14 cellular contexts compared by ENCODE assay signal in the genomic region with DNA sequence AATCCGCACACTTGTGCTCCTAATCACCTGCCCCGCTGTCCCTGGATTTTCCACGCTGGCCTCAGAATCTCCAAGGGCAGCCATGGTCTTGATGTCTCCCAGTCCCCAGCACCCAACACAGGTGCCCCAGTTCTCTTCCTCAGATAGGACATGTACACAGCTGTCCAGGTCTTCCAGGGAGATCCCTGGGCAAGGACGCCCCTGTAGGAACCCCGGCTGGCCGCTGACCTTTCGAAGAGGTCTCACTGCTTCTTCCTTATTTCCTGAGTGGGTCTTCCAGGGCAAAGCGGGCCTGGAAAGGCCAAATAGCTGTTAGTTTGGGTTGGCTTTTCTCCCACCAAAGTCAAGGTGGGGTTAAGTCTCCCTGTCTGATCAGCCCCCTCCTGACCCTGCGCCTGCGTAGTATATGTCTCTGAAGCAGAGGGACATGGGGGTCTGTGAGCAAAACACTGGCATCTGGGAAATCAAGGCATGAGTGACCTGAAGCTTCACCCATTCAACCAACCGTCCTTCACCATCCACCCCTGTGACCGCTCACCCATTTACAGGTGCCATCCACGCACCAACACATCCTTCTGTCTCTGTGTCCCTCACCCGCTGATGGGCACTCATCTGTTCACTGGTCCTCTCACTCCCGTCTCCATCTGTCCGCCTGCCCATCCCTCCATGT. TPM values are rescaled to one million over a fixed set of nuclear protein-coding genes. Genes with fewer than 3 reads are reported as not detected.
"Had no signal": no experiment of that assay in that cellular context is flagged by ENCODE, and none has a peak within 500 bp of the region (broad histone marks: within the 10 kb centered on the region; RNA-seq: fewer than 3 reads in every experiment).

No MANE protein-coding gene starts in this region.

- H3K36me3 ChIP-seq: gastrocnemius medialis, tibial artery had no signal

- H3K27ac ChIP-seq: epithelial cell of prostate, gastrocnemius medialis, skin epidermis, tibial artery had no signal

- H3K4me3 Mint-ChIP-seq: activated B cell treated with CpG ODN at 0.5 μM for 24 hours; activated CD4-positive, alpha-beta T cell treated with anti-CD3 and anti-CD28 coated beads, Interleukin-2, amount 10 ng/mL, durations not matched to agents 7 days and 5 days; activated T-cell treated with anti-CD3 and anti-CD28 coated beads, Interleukin-2, amount 50 U/mL, for 4 hours; T-helper 1 cell treated with Interleukin-12 subunit alpha and Interleukin-12 subunit beta and Interleukin-4 antibody, amounts not matched to agents 30 μg/mL and 1 μg/mL, for 36 hours had no signal

- H3K9me3 Mint-ChIP-seq: activated CD4-positive, alpha-beta T cell treated with anti-CD3 and anti-CD28 coated beads, Interleukin-2, amount 10 ng/mL, durations not matched to agents 7 days and 5 days; activated T-cell treated with anti-CD3 and anti-CD28 coated beads, Interleukin-2, amount 50 U/mL, for 4 hours; T-helper 1 cell treated with Interleukin-12 subunit alpha and Interleukin-12 subunit beta and Interleukin-4 antibody, amounts not matched to agents 30 μg/mL and 1 μg/mL, for 36 hours had no signal

- FAIRE-seq: keratinocyte had no signal

- H3K4me3 ChIP-seq: gastrocnemius medialis, lung, skin epidermis, tibial artery had no signal

- H3K9me3 ChIP-seq: gastrocnemius medialis, tibial artery had no signal

- ATAC-seq: activated T-cell treated with anti-CD3 and anti-CD28 coated beads, Interleukin-2, amount 50 U/mL, for 4 hours; gastrocnemius medialis had no signal

- H3K4me1 ChIP-seq: gastrocnemius medialis had no signal

- H3K4me1 Mint-ChIP-seq: activated B cell treated with CpG ODN at 0.5 μM for 24 hours had no signal

- H3K27ac Mint-ChIP-seq: activated B cell treated with CpG ODN at 0.5 μM for 24 hours; activated CD4-positive, alpha-beta T cell treated with anti-CD3 and anti-CD28 coated beads, Interleukin-2, amount 10 ng/mL, durations not matched to agents 7 days and 5 days; T-helper 1 cell treated with Interleukin-12 subunit alpha and Interleukin-12 subunit beta and Interleukin-4 antibody, amounts not matched to agents 30 μg/mL and 1 μg/mL, for 36 hours had no signal

- DNase-seq: activated B cell treated with CpG ODN at 0.5 μM for 24 hours; activated CD4-positive, alpha-beta T cell treated with anti-CD3 and anti-CD28 coated beads, Interleukin-2, amount 10 ng/mL, durations not matched to agents 7 days and 5 days; activated T-cell treated with anti-CD3 and anti-CD28 coated beads, Interleukin-2, amount 50 U/mL, for 4 hours; central memory CD4-positive, alpha-beta T cell; cortex of kidney; effector CD8-positive, alpha-beta T cell; gastrocnemius medialis; midbrain had no signal

RNA-seq across cellular contexts. Expression of gene BEGAIN, which starts 4.6 kb away (rescaled TPM):
- total RNA-seq: activated B cell treated with CpG ODN at 0.5 μM for 24 hours had no signal
